Comparison of ENCODE assay signal across 8 cellular contexts in the genomic region with DNA sequence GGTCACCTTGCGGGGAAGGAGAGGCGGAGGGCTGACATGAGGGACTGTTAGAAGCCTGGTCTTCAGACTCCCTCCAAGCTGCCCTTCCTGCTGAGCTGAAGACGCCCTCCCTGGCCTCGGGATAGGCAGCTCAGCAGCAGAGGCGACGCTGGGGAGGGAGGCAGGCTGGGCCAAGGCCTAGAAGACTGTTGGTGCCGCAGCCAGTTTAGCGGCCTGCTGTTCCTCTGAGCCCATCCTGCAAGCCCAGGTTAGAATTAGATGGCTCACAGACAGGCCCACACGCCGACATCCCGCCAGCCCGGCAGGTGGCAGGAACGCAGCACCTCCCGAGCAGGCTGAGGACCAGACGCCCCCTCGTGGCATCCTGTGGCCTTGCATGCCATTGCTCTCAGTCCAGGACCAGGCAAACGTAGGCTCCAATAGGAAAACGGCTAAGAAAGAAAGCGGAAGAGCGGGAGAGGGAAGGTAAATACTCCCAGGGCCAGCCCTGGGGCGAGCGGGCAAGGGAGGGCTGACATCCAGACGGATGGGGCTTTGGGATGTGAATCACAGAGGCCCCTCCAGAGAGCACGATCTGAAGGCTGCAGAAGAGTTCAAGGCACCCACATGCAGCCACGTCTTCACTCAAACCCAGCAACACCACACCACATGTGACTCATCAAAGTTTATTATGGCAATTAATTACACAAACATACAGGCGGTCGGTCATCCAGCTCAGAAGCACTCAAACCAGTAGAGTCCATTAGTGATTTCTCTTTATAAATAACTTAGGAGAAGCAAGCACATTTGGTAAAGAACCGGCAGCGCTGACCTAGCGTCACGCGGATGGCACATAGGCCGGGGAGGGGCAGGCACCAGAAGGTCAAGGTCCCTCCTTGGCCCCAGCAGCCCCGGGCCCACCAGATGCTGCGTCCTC. TPM values are rescaled to one million over a fixed set of nuclear protein-coding genes. Genes with fewer than 3 reads are reported as not detected.
DNase-seq lines count a peak whose midpoint lies in the region; ATAC-seq and TF ChIP-seq lines count a peak whose summit lies in the region.

No MANE protein-coding gene starts in this region.

- peaks cover 15% of the 10 kb centered on the region for H3K4me1 ChIP-seq in CD4-positive, CD25-positive, alpha-beta regulatory T cell (ENCODE audit: control insufficient read depth, insufficient read depth, low read length, poor library complexity, severe bottlenecking)
- peaks cover 7% of the 10 kb centered on the region for H3K4me1 ChIP-seq in neural progenitor cell

- no peaks in the 10 kb centered on the region for H3K79me2 ChIP-seq in neural progenitor cell (ENCODE audit: low read depth)

- peaks cover 4% of the 10 kb centered on the region for H3F3A ChIP-seq in neural progenitor cell (ENCODE audit: low read depth)

- H3K4me1 Mint-ChIP-seq in CD4-positive, CD25-positive, alpha-beta regulatory T cell, result peaks cover 0 to 26% (median 13%) of the 10 kb centered on the region in 4 donors
- peaks cover 24% of the 10 kb centered on the region for H3K4me1 Mint-ChIP-seq in neural progenitor cell

- H3K36me3 ChIP-seq in CD4-positive, CD25-positive, alpha-beta regulatory T cell (ENCODE audit: control insufficient read depth, insufficient read depth, low read length), result peaks cover 27% of the 10 kb centered on the region
- H3K36me3 ChIP-seq in neural progenitor cell, result no peaks in the 10 kb centered on the region

- peak overlapping the region; percentile 69 to 74 (median 70) for H3K27ac Mint-ChIP-seq in CD4-positive, CD25-positive, alpha-beta regulatory T cell
- H3K27ac Mint-ChIP-seq in neural progenitor cell, result peak overlapping the region; percentile 40

- H3K27ac ChIP-seq in CD4-positive, CD25-positive, alpha-beta regulatory T cell (ENCODE audit: insufficient read depth, low read length, poor library complexity, severe bottlenecking), result peak overlapping the region; percentile 28
- no peak overlapping the region for H3K27ac ChIP-seq in neural progenitor cell

- no peak overlapping the region for H3K4me3 ChIP-seq in CD4-positive, CD25-positive, alpha-beta regulatory T cell (ENCODE audit: low read depth, low read length)
- H3K4me3 ChIP-seq in Jurkat, Clone E6-1 (ENCODE audit: low read length), result peak overlapping the region; percentile 27
- peak overlapping the region; percentile 6 for H3K4me3 ChIP-seq in fibroblast of mammary gland (ENCODE audit: control insufficient read depth, low read depth, low read length)
- no peak overlapping the region for H3K4me3 ChIP-seq in neural progenitor cell

- H3K27me3 Mint-ChIP-seq in CD4-positive, CD25-positive, alpha-beta regulatory T cell, result no peaks in the 10 kb centered on the region
- peaks cover 7% of the 10 kb centered on the region for H3K27me3 Mint-ChIP-seq in neural progenitor cell (ENCODE audit: insufficient read depth, low read depth)

- H3K4me2 ChIP-seq in neural progenitor cell, result no peak overlapping the region

- H3K9me3 Mint-ChIP-seq in CD4-positive, CD25-positive, alpha-beta regulatory T cell, result peaks cover 0 to 1% (median 0%) of the 10 kb centered on the region in 7 donors
- no peaks in the 10 kb centered on the region for H3K9me3 Mint-ChIP-seq in neural progenitor cell

- no peak overlapping the region for H2AFZ ChIP-seq in neural progenitor cell (replicated peaks)

- H3K4me3 Mint-ChIP-seq in CD4-positive, CD25-positive, alpha-beta regulatory T cell, result peak overlapping the region in 3 of 4 donors; percentile 0 to 43 (median 13)
- no peak overlapping the region for H3K4me3 Mint-ChIP-seq in neural progenitor cell

- peak; percentile 93 for ATAC-seq in CD4-positive, CD25-positive, alpha-beta regulatory T cell (ENCODE audit: low read depth in 2 of 2)
- peak; percentile 80 for ATAC-seq in GM21423 (IDR thresholded peaks at IDR 0.05; ENCODE audit: unreplicated experiment)

- H3K36me3 Mint-ChIP-seq in CD4-positive, CD25-positive, alpha-beta regulatory T cell, result peaks cover 18% of the 10 kb centered on the region
- no peaks in the 10 kb centered on the region for H3K36me3 Mint-ChIP-seq in neural progenitor cell

- H3K9me3 ChIP-seq in CD4-positive, CD25-positive, alpha-beta regulatory T cell (ENCODE audit: control insufficient read depth in 2 of 2, low read length in 2 of 2), result no peaks in the 10 kb centered on the region
- H3K9me3 ChIP-seq in neural progenitor cell (ENCODE audit: low read depth), result no peaks in the 10 kb centered on the region

- no peak overlapping the region for H3K9ac ChIP-seq in neural progenitor cell

- TF ChIP-seq CTCF in fibroblast of mammary gland (conservative IDR thresholded peaks at IDR 0.05; ENCODE audit: control insufficient read depth, insufficient read depth, low read depth, low read length) (peak; percentile 99), neural progenitor cell (IDR thresholded peaks at IDR 0.05) (peak; percentile 100)

- H4K20me1 ChIP-seq in neural progenitor cell (ENCODE audit: low read depth), result no peaks in the 10 kb centered on the region

- peak; percentile 79 to 91 (median 88) for DNase-seq in CD4-positive, CD25-positive, alpha-beta regulatory T cell
- DNase-seq in Jurkat, Clone E6-1 (ENCODE audit: low read depth, low spot score), result peak; percentile 83
- DNase-seq in activated T-cell treated with anti-CD3 and anti-CD28 coated beads for 24 hours (ENCODE audit: low read depth), result peak; percentile 87
- DNase-seq in fibroblast of mammary gland (ENCODE audit: low read depth), result peak; percentile 87
- DNase-seq in neural progenitor cell (ENCODE audit: low spot score), result peak; percentile 94
- DNase-seq in superior temporal gyrus (ENCODE audit: extremely low spot score), result peak; percentile 89
- DNase-seq in SKM-1 treated with dmso at 0.1 percent for 144 hours (lab: John Stamatoyannopoulos, UW; ENCODE audit: unreplicated experiment), result no peak

- H3K27me3 ChIP-seq in CD4-positive, CD25-positive, alpha-beta regulatory T cell (ENCODE audit: control insufficient read depth, insufficient read depth, low read length), result no peaks in the 10 kb centered on the region
- H3K27me3 ChIP-seq in neural progenitor cell, result no peaks in the 10 kb centered on the region

RNA-seq across cellular contexts. Expression of a gene that starts 27.6 kb away (rescaled TPM):
- 390 TPM for total RNA-seq in CD4-positive, CD25-positive, alpha-beta regulatory T cell
- 100 to 1,000 TPM; 150 to 253 (median 213) TPM for polyA plus RNA-seq in CD4-positive, CD25-positive, alpha-beta regulatory T cell
- 3.5 TPM for polyA plus RNA-seq in Jurkat, Clone E6-1 (2012; ENCODE audit: insufficient read depth, insufficient read length)
- total RNA-seq in neural progenitor cell (ENCODE audit: low replicate concordance), result not detected in 2 replicates

RNA-seq across cellular contexts. Expression of a gene that starts 31.4 kb away (rescaled TPM):
- total RNA-seq in CD4-positive, CD25-positive, alpha-beta regulatory T cell, result 2.8 TPM
- polyA plus RNA-seq in CD4-positive, CD25-positive, alpha-beta regulatory T cell, result under 1 TPM; 0.30 to 0.68 (median 0.60) TPM
- 6.0 TPM for polyA plus RNA-seq in Jurkat, Clone E6-1 (2012; ENCODE audit: insufficient read depth, insufficient read length)
- total RNA-seq in neural progenitor cell (ENCODE audit: low replicate concordance), result 9.9 and 19.9 TPM in 2 replicates

Comparison
In these comparisons a context has a peak if more than half of its experiments do, and no peak if none do; other contexts are left out.
1. H3K4me3 ChIP-seq: peak in Jurkat, Clone E6-1 (single experiment) and fibroblast of mammary gland (single experiment); none in CD4-positive, CD25-positive, alpha-beta regulatory T cell (single experiment) and neural progenitor cell (single experiment).
2. RNA of a gene that starts 27.6 kb away (total RNA-seq): 390 TPM in CD4-positive, CD25-positive, alpha-beta regulatory T cell (single experiment); not detected in neural progenitor cell; every median in the first group is over 100 times any median in the second.